In genomic region chrX:65673857-65674350, GRCh38 we compare ENCODE assay signal across 10 cellular contexts. TPM values are rescaled to one million over a fixed set of nuclear protein-coding genes. Genes with fewer than 3 reads are reported as not detected.
DNase-seq lines count a peak whose midpoint lies in the region; ATAC-seq and TF ChIP-seq lines count a peak whose summit lies in the region.
"Had no signal": no experiment of that assay in that cellular context is flagged by ENCODE, and none has a peak within 500 bp of the region (broad histone marks: within the 10 kb centered on the region; RNA-seq: fewer than 3 reads in every experiment).

No MANE protein-coding gene starts in this region.

- peak overlapping the region; percentile 98 for H3K4me3 Mint-ChIP-seq in activated T-helper 1 cell treated with anti-CD3 and anti-CD28 coated beads, Interleukin-12 subunit alpha, Interleukin-12 subunit beta, Interleukin-2, Interleukin-4 antibody, amounts not matched to agents 30 ng/mL and 10 ng/mL and 1 ng/mL, durations not matched to agents 14 hours and 24 hours and 36 hours
- peak overlapping the region; percentile 95 for H3K4me3 Mint-ChIP-seq in stimulated activated effector memory CD8-positive, alpha-beta T cell treated with anti-CD3 and anti-CD28 coated beads, Interleukin-12 subunit alpha, Interleukin-12 subunit beta, amount 100 ng/mL, for 72 hours
- H3K4me3 Mint-ChIP-seq: H9 had no signal

- DNase-seq in HFF-Myc (ENCODE audit: extremely low read depth, low read depth): no peak
- DNase-seq in activated T-helper 1 cell treated with anti-CD3 and anti-CD28 coated beads, Interleukin-12 subunit alpha, Interleukin-12 subunit beta, Interleukin-2, Interleukin-4 antibody, amounts not matched to agents 30 ng/mL and 10 ng/mL and 1 ng/mL, durations not matched to agents 14 hours and 24 hours and 36 hours (ENCODE audit: low spot score): no peak
- no peak for DNase-seq in Right ventricle myocardium superior
- DNase-seq in stimulated activated effector memory CD8-positive, alpha-beta T cell treated with anti-CD3 and anti-CD28 coated beads, Interleukin-12 subunit alpha, Interleukin-12 subunit beta, amount 100 ng/mL, for 72 hours (ENCODE audit: low spot score in 2 of 2): no peak
- DNase-seq in NCI-H748 (lab: John Stamatoyannopoulos, UW; ENCODE audit: unreplicated experiment): no peak
- no peak for DNase-seq in NCI-H1105 (lab: John Stamatoyannopoulos, UW)
- DNase-seq: activated CD8-positive, alpha-beta memory T cell treated with anti-CD3 and anti-CD28 coated beads, Interleukin-2, amount 50 U/mL, for 48 hours; H9 had no signal

- H3K4me3 ChIP-seq in HFF-Myc (replicated peaks; ENCODE audit: low read depth, low read length): 0 out of 2 replicates have a peak overlapping the region, but pooled peaks have one; percentile 9

- H3K27me3 Mint-ChIP-seq in activated T-helper 1 cell treated with anti-CD3 and anti-CD28 coated beads, Interleukin-12 subunit alpha, Interleukin-12 subunit beta, Interleukin-2, Interleukin-4 antibody, amounts not matched to agents 30 ng/mL and 10 ng/mL and 1 ng/mL, durations not matched to agents 14 hours and 24 hours and 36 hours (ENCODE audit: insufficient read depth): no peaks in the 10 kb centered on the region

- H3K27ac Mint-ChIP-seq in activated T-helper 1 cell treated with anti-CD3 and anti-CD28 coated beads, Interleukin-12 subunit alpha, Interleukin-12 subunit beta, Interleukin-2, Interleukin-4 antibody, amounts not matched to agents 30 ng/mL and 10 ng/mL and 1 ng/mL, durations not matched to agents 14 hours and 24 hours and 36 hours: peak overlapping the region; percentile 89
- H3K27ac Mint-ChIP-seq in stimulated activated effector memory CD8-positive, alpha-beta T cell treated with anti-CD3 and anti-CD28 coated beads, Interleukin-12 subunit alpha, Interleukin-12 subunit beta, amount 100 ng/mL, for 72 hours: peak overlapping the region; percentile 99
- H3K27ac Mint-ChIP-seq: H9 had no signal

- H3K9me3 Mint-ChIP-seq in activated T-helper 1 cell treated with anti-CD3 and anti-CD28 coated beads, Interleukin-12 subunit alpha, Interleukin-12 subunit beta, Interleukin-2, Interleukin-4 antibody, amounts not matched to agents 30 ng/mL and 10 ng/mL and 1 ng/mL, durations not matched to agents 14 hours and 24 hours and 36 hours: no peaks in the 10 kb centered on the region
- H3K9me3 Mint-ChIP-seq in stimulated activated effector memory CD8-positive, alpha-beta T cell treated with anti-CD3 and anti-CD28 coated beads, Interleukin-12 subunit alpha, Interleukin-12 subunit beta, amount 100 ng/mL, for 72 hours: no peaks in the 10 kb centered on the region

- H3K36me3 Mint-ChIP-seq in activated T-helper 1 cell treated with anti-CD3 and anti-CD28 coated beads, Interleukin-12 subunit alpha, Interleukin-12 subunit beta, Interleukin-2, Interleukin-4 antibody, amounts not matched to agents 30 ng/mL and 10 ng/mL and 1 ng/mL, durations not matched to agents 14 hours and 24 hours and 36 hours (ENCODE audit: low read depth): peaks cover 65% of the 10 kb centered on the region
- H3K36me3 Mint-ChIP-seq in stimulated activated effector memory CD8-positive, alpha-beta T cell treated with anti-CD3 and anti-CD28 coated beads, Interleukin-12 subunit alpha, Interleukin-12 subunit beta, amount 100 ng/mL, for 72 hours: peaks cover 100% of the 10 kb centered on the region

- TF ChIP-seq CTCF in HFF-Myc (IDR thresholded peaks at IDR 0.05; ENCODE audit: low read depth, low read length, missing control alignments): no peak

- ATAC-seq in Right ventricle myocardium superior (ENCODE audit: poor library complexity): peak; percentile 41
- ATAC-seq in stimulated activated effector memory CD8-positive, alpha-beta T cell treated with anti-CD3 and anti-CD28 coated beads, Interleukin-12 subunit alpha, Interleukin-12 subunit beta, amount 100 ng/mL, for 72 hours: peak; percentile 62
- ATAC-seq in HG03521 (IDR thresholded peaks at IDR 0.05; ENCODE audit: unreplicated experiment): no peak
- no peak for ATAC-seq in HG03378 (IDR thresholded peaks at IDR 0.05; ENCODE audit: unreplicated experiment)

- intact Hi-C loops in activated T-helper 1 cell treated with anti-CD3 and anti-CD28 coated beads, Interleukin-12 subunit alpha, Interleukin-12 subunit beta, Interleukin-2, Interleukin-4 antibody, amounts not matched to agents 30 ng/mL and 10 ng/mL and 1 ng/mL, durations not matched to agents 14 hours and 24 hours and 36 hours (cut with micrococcal nuclease): loop anchor here (1.0 to 5.0 kb wide), 5 partner anchors 24 to 313 kb away; partner anchors contain the start of gene LAS1L
- intact Hi-C loops in Right ventricle myocardium superior (cut with DNase I): no loop called here

- peaks cover 82% of the 10 kb centered on the region for H3K4me1 Mint-ChIP-seq in activated T-helper 1 cell treated with anti-CD3 and anti-CD28 coated beads, Interleukin-12 subunit alpha, Interleukin-12 subunit beta, Interleukin-2, Interleukin-4 antibody, amounts not matched to agents 30 ng/mL and 10 ng/mL and 1 ng/mL, durations not matched to agents 14 hours and 24 hours and 36 hours (ENCODE audit: low read depth)
- peaks cover 62% of the 10 kb centered on the region for H3K4me1 Mint-ChIP-seq in stimulated activated effector memory CD8-positive, alpha-beta T cell treated with anti-CD3 and anti-CD28 coated beads, Interleukin-12 subunit alpha, Interleukin-12 subunit beta, amount 100 ng/mL, for 72 hours

RNA-seq across cellular contexts. Expression of gene MSN, which starts 6.5 kb away (rescaled TPM):
- total RNA-seq in activated T-helper 1 cell treated with anti-CD3 and anti-CD28 coated beads, Interleukin-12 subunit alpha, Interleukin-12 subunit beta, Interleukin-2, Interleukin-4 antibody, amounts not matched to agents 30 ng/mL and 10 ng/mL and 1 ng/mL, durations not matched to agents 14 hours and 24 hours and 36 hours: 479 and 484 TPM in 2 replicates
- total RNA-seq in Right ventricle myocardium superior: 97.6 TPM

Comparison
In these comparisons a context has a peak if more than half of its experiments do, and no peak if none do; other contexts are left out.
1. ATAC-seq: peak in Right ventricle myocardium superior (single experiment) and stimulated activated effector memory CD8-positive, alpha-beta T cell treated with anti-CD3 and anti-CD28 coated beads, Interleukin-12 subunit alpha, Interleukin-12 subunit beta, amount 100 ng/mL, for 72 hours (single experiment); none in HG03521 (single experiment) and HG03378 (single experiment).